Comparison of ENCODE assay signal across 11 cellular contexts in genomic region chr14:88326352-88327103, GRCh38. TPM values are rescaled to one million over a fixed set of nuclear protein-coding genes. Genes with fewer than 3 reads are reported as not detected.
DNase-seq lines count a peak whose midpoint lies in the region; ATAC-seq lines count a peak whose summit lies in the region.
"Had no signal": no experiment of that assay in that cellular context is flagged by ENCODE, and none has a peak within 500 bp of the region (broad histone marks: within the 10 kb centered on the region; RNA-seq: fewer than 3 reads in every experiment).

No MANE protein-coding gene starts in this region.

- peak overlapping the region; percentile 4; the same call in 1 of the 2 replicates for H3K9ac ChIP-seq in HUES64 (ENCODE audit: low read depth, low read length)

- H3K27me3 ChIP-seq in HUES64 (ENCODE audit: insufficient read depth, low read length) (peaks cover 85% of the 10 kb centered on the region), ectodermal cell (ENCODE audit: control insufficient read depth, insufficient read depth, low read length, poor library complexity, severe bottlenecking) (peaks cover 55% of the 10 kb centered on the region)

- no peaks in the 10 kb centered on the region for H3K36me3 ChIP-seq in HUES64 (ENCODE audit: insufficient read depth, low read length)
- H3K36me3 ChIP-seq in ectodermal cell (ENCODE audit: control insufficient read depth, insufficient read depth, low read length), result no peaks in the 10 kb centered on the region

- H3K4me3 ChIP-seq in HUES64 (ENCODE audit: low read length) (peak overlapping the region; percentile 63), ectodermal cell (ENCODE audit: insufficient read depth, low read depth, low read length) (peak overlapping the region; percentile 48)

- no peak for ATAC-seq in GM18517 (IDR thresholded peaks at IDR 0.05; ENCODE audit: unreplicated experiment)
- ATAC-seq: left colon; stimulated activated memory B cell treated with anti-CD40 and anti-IgM and Interleukin-4, amounts not matched to agents 10 μg/mL and 1 μg/mL and 100 μg/mL, for 72 hours had no signal

- H3K27ac ChIP-seq in HUES64 (ENCODE audit: low read depth, low read length), result no peak overlapping the region
- H3K27ac ChIP-seq in ectodermal cell (ENCODE audit: insufficient read depth, low read depth, low read length, poor library complexity, severe bottlenecking), result no peak overlapping the region

- H3K9me3 ChIP-seq in HUES64 (ENCODE audit: insufficient read depth, low read depth, low read length), result no peaks in the 10 kb centered on the region; the same call in 1 of the 2 replicates
- H3K9me3 ChIP-seq in ectodermal cell (ENCODE audit: control insufficient read depth, low read length), result no peaks in the 10 kb centered on the region

- WGBS in HUES64, result 3% methylated on average over 36 of the region's 37 CpGs
- 2 to 4% methylated on average over 37 of the region's 37 CpGs for WGBS in ectodermal cell, 2 experiments

- DNase-seq in COLO668 (lab: John Stamatoyannopoulos, UW; ENCODE audit: unreplicated experiment) (peak; percentile 51), midbrain (lab: John Stamatoyannopoulos, UW) (peak; percentile 18), cortex of kidney (lab: John Stamatoyannopoulos, UW) (no peak)
- no peak for DNase-seq in activated CD4-positive, alpha-beta T cell treated with anti-CD3 and anti-CD28 coated beads for 4 hours
- DNase-seq in activated effector memory CD4-positive, alpha-beta T cell treated with anti-CD3 and anti-CD28 coated beads, Interleukin-2, amount 50 U/mL, for 16 hours, result no peak
- DNase-seq: left colon had no signal

- H3K4me1 ChIP-seq in HUES64 (ENCODE audit: insufficient read depth, low read length) (peaks cover 5% of the 10 kb centered on the region; the same call in 1 of the 2 replicates), ectodermal cell (ENCODE audit: control insufficient read depth, insufficient read depth, low read length) (peaks cover 15% of the 10 kb centered on the region)

RNA-seq across cellular contexts. Expression of gene KCNK10, which starts 3.5 kb away (rescaled TPM):
- 1.3 TPM for polyA plus RNA-seq in HUES64 (2013, experiment 1 of 2)
- 1.4 TPM for polyA plus RNA-seq in HUES64 (2013, experiment 2 of 2)
- polyA plus RNA-seq in ectodermal cell (2013, experiment 1 of 4), result 30.1 TPM
- polyA plus RNA-seq in ectodermal cell (2013, experiment 2 of 4), result 42.9 TPM
- 30.4 TPM for polyA plus RNA-seq in ectodermal cell (2013, experiment 3 of 4)
- polyA plus RNA-seq in ectodermal cell (2013, experiment 4 of 4), result 33.0 TPM
- polyA plus RNA-seq: BJ had no signal

RNA-seq across cellular contexts. Expression of gene SPATA7, which starts 58.9 kb away (rescaled TPM):
- polyA plus RNA-seq in HUES64 (2013, experiment 1 of 2), result 5.9 TPM
- 11.0 TPM for polyA plus RNA-seq in HUES64 (2013, experiment 2 of 2)
- polyA plus RNA-seq in ectodermal cell (2013, experiment 1 of 4), result 27.8 TPM
- polyA plus RNA-seq in ectodermal cell (2013, experiment 2 of 4), result 25.0 TPM
- polyA plus RNA-seq in ectodermal cell (2013, experiment 3 of 4), result 25.7 TPM
- 30.0 TPM for polyA plus RNA-seq in ectodermal cell (2013, experiment 4 of 4)

Comparison
In these comparisons a context has a peak if more than half of its experiments do, and no peak if none do; other contexts are left out.
1. DNase-seq: peak in COLO668 (single experiment) and midbrain (single experiment); none in activated CD4-positive, alpha-beta T cell treated with anti-CD3 and anti-CD28 coated beads for 4 hours (0 of 2), cortex of kidney (single experiment) and activated effector memory CD4-positive, alpha-beta T cell treated with anti-CD3 and anti-CD28 coated beads, Interleukin-2, amount 50 U/mL, for 16 hours (single experiment).